10 cellular contexts compared by ENCODE assay signal in the genomic region with DNA sequence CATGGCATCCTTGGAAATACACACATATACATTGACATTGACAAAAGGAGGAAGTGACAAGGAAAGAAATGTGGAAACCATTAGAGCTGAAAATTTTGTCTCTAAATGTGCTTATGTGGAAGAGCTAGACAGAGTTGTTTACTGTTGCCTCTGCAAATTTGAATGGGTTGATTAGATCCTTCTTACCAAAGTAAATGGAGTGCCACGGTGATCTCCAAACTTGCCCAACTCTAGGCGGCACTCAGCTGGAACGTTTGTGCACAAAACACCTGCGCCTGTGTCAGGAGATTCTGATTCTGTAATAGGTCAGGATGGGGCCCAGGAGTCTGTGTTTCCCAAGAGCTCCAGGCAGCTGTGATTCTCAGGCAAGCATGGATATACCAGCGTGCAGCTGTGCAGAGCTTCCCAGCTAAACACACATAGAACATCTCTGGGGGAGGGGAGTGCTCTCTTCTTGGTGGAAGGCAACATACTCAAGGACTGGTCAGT.
DNase-seq lines count a peak whose midpoint lies in the region; ATAC-seq and TF ChIP-seq lines count a peak whose summit lies in the region.
"Had no signal": no experiment of that assay in that cellular context is flagged by ENCODE, and none has a peak within 500 bp of the region (broad histone marks: within the 10 kb centered on the region; RNA-seq: fewer than 3 reads in every experiment).

No MANE protein-coding gene starts in this region.

- POLR2A ChIA-PET in activated B cell treated with CpG ODN at 0.5 μM for 24 hours (lab: Charles Lee) = no interaction called here
- POLR2A ChIA-PET in naive thymus-derived CD8-positive, alpha-beta T cell (lab: Charles Lee) = no interaction called here

- DNase-seq in COLO668 (lab: John Stamatoyannopoulos, UW; ENCODE audit: unreplicated experiment) (peak; percentile 70), activated B cell treated with CpG ODN at 0.5 μM for 24 hours (no peak), tibial artery (no peak)
- no peak for DNase-seq in naive thymus-derived CD8-positive, alpha-beta T cell
- DNase-seq in stimulated activated CD4-positive, alpha-beta T cell treated with anti-CD3 and anti-CD28 coated beads, Interleukin-2, amount 100 ng/mL, for 24 hours = no peak
- DNase-seq in stimulated activated CD4-positive, alpha-beta T cell treated with anti-CD3 and anti-CD28 coated beads, Interleukin-4, amount 100 ng/mL, for 24 hours = no peak
- DNase-seq: NCI-H82, right lobe of liver had no signal

- intact Hi-C loops in activated B cell treated with CpG ODN at 0.5 μM for 24 hours (cut with micrococcal nuclease) (no loop called here), tibial artery (cut with DNase I; ENCODE audit: low total_unique reads) (no loop called here)

- peaks cover 0 to 7% of the 10 kb centered on the region in 2 donors for H3K27me3 ChIP-seq in tibial artery
- H3K27me3 ChIP-seq: right lobe of liver had no signal

- no peaks in the 10 kb centered on the region for H3K9me3 ChIP-seq in tibial artery
- H3K9me3 ChIP-seq: right lobe of liver had no signal

- peaks cover 8% of the 10 kb centered on the region for H3K27me3 Mint-ChIP-seq in activated B cell treated with CpG ODN at 0.5 μM for 24 hours
- H3K27me3 Mint-ChIP-seq in naive thymus-derived CD8-positive, alpha-beta T cell = peaks cover 0 to 14% (median 3%) of the 10 kb centered on the region in 5 donors

- H3K27ac Mint-ChIP-seq in activated B cell treated with CpG ODN at 0.5 μM for 24 hours = peak overlapping the region; percentile 85
- peak overlapping the region; percentile 93 to 100 (median 99) for H3K27ac Mint-ChIP-seq in naive thymus-derived CD8-positive, alpha-beta T cell
- H3K27ac Mint-ChIP-seq: WTC11 had no signal

- no peaks in the 10 kb centered on the region for H3K4me1 ChIP-seq in tibial artery
- H3K4me1 ChIP-seq: right lobe of liver had no signal

- H3K4me1 Mint-ChIP-seq in activated B cell treated with CpG ODN at 0.5 μM for 24 hours = peaks cover 54% of the 10 kb centered on the region
- peaks cover 8 to 42% (median 23%) of the 10 kb centered on the region in 4 donors for H3K4me1 Mint-ChIP-seq in naive thymus-derived CD8-positive, alpha-beta T cell
- H3K4me1 Mint-ChIP-seq: WTC11 had no signal

- CTCF ChIA-PET in activated B cell treated with CpG ODN at 0.5 μM for 24 hours (lab: Charles Lee) = interaction anchor here (1.6 kb wide), 1 partner anchor 26 kb away, joined by 4 read pairs; no protein-coding TSS in a partner anchor

- peak; percentile 23 for ATAC-seq in GM21447 (IDR thresholded peaks at IDR 0.05; ENCODE audit: unreplicated experiment)
- ATAC-seq in activated B cell treated with CpG ODN at 0.5 μM for 24 hours (ENCODE audit: low read depth) = peak; percentile 14
- ATAC-seq in naive thymus-derived CD8-positive, alpha-beta T cell = peak; percentile 6 to 38
- ATAC-seq: WTC11 had no signal

- H3K9me3 Mint-ChIP-seq in activated B cell treated with CpG ODN at 0.5 μM for 24 hours = no peaks in the 10 kb centered on the region
- H3K9me3 Mint-ChIP-seq in naive thymus-derived CD8-positive, alpha-beta T cell = peaks cover 0 to 2% (median 0%) of the 10 kb centered on the region in 9 donors
- H3K9me3 Mint-ChIP-seq: WTC11 had no signal

- TF ChIP-seq CTCF in activated B cell treated with CpG ODN at 0.5 μM for 24 hours (IDR thresholded peaks at IDR 0.05) = no peak
- no peak for TF ChIP-seq CTCF in tibial artery (IDR thresholded peaks at IDR 0.05)

- H3K4me3 Mint-ChIP-seq in activated B cell treated with CpG ODN at 0.5 μM for 24 hours = peak overlapping the region; percentile 68
- peak overlapping the region; percentile 63 to 91 (median 84) for H3K4me3 Mint-ChIP-seq in naive thymus-derived CD8-positive, alpha-beta T cell
- H3K4me3 Mint-ChIP-seq: WTC11 had no signal

- no peaks in the 10 kb centered on the region for H3K36me3 ChIP-seq in tibial artery
- H3K36me3 ChIP-seq: right lobe of liver had no signal

- H3K36me3 Mint-ChIP-seq in activated B cell treated with CpG ODN at 0.5 μM for 24 hours (ENCODE audit: low read depth) = no peaks in the 10 kb centered on the region
- no peaks in the 10 kb centered on the region for H3K36me3 Mint-ChIP-seq in naive thymus-derived CD8-positive, alpha-beta T cell
- H3K36me3 Mint-ChIP-seq: WTC11 had no signal

- no peak overlapping the region for H3K27ac ChIP-seq in tibial artery
- H3K27ac ChIP-seq: right lobe of liver had no signal

- H3K4me3 ChIP-seq in tibial artery = no peak overlapping the region
- H3K4me3 ChIP-seq: right lobe of liver had no signal
